In genomic region chr14:69637503-69638030, GRCh38 we compare ENCODE assay signal across 9 cellular contexts. TPM values are rescaled to one million over a fixed set of nuclear protein-coding genes. Genes with fewer than 3 reads are reported as not detected.
DNase-seq lines count a peak whose midpoint lies in the region; ATAC-seq and TF ChIP-seq lines count a peak whose summit lies in the region.
"Had no signal": no experiment of that assay in that cellular context is flagged by ENCODE, and none has a peak within 500 bp of the region (broad histone marks: within the 10 kb centered on the region; RNA-seq: fewer than 3 reads in every experiment).

No MANE protein-coding gene starts in this region.

- POLR2A ChIA-PET in Caco-2 (lab: Charles Lee) = no interaction called here

- intact Hi-C loops in Caco-2 (cut with micrococcal nuclease; ENCODE audit: unreplicated experiment) = no loop called here

- H3K27me3 ChIP-seq in Caco-2 (replicated peaks; ENCODE audit: control insufficient read depth, insufficient read depth, low read length) = no peaks in the 10 kb centered on the region

- H3K4me1 Mint-ChIP-seq in Caco-2 (ENCODE audit: low read depth, unreplicated experiment) = peaks cover 44% of the 10 kb centered on the region
- peaks cover 70% of the 10 kb centered on the region for H3K4me1 Mint-ChIP-seq in osteocyte (ENCODE audit: unreplicated experiment)

- peaks cover 13% of the 10 kb centered on the region for H3K9me3 ChIP-seq in Caco-2

- TF ChIP-seq POLR2A in erythroblast (IDR thresholded peaks at IDR 0.05; ENCODE audit: low read length) = no peak

- H3K9me3 Mint-ChIP-seq in Caco-2 (ENCODE audit: unreplicated experiment) (peaks cover 20% of the 10 kb centered on the region), osteocyte (ENCODE audit: unreplicated experiment) (peaks cover 16% of the 10 kb centered on the region)

- CTCF ChIA-PET in Caco-2 (lab: Charles Lee) = interaction anchor here (0.6 kb wide), 1 partner anchor 179 kb away, joined by 6 read pairs; no protein-coding TSS in a partner anchor

- BruUV-seq in Caco-2 (replicated peaks; lab: Mats Ljungman, UMichigan) = no TSS peak

- TF ChIP-seq CTCF in Caco-2 (IDR thresholded peaks at IDR 0.05; ENCODE audit: insufficient read depth in 1 of 2, low read depth in 1 of 2, low read length in 1 of 2, severe bottlenecking in 1 of 2, unreplicated experiment in 1 of 2) (no peak), osteocyte (IDR thresholded peaks at IDR 0.05) (no peak)

- DNase-seq in Caco-2 = peak; percentile 49 to 71
- peak; percentile 63 for DNase-seq in NCI-H2196 (lab: John Stamatoyannopoulos, UW; ENCODE audit: unreplicated experiment)
- peak; percentile 69 to 71 for DNase-seq in erythroblast (lab: John Stamatoyannopoulos, UW)
- DNase-seq in osteocyte (ENCODE audit: extremely low spot score, unreplicated experiment) = no peak
- no peak for DNase-seq in NCI-H1436 (lab: John Stamatoyannopoulos, UW)
- DNase-seq in NCI-H2029 treated with DMSO at 0.1 percent for 48 hours (lab: John Stamatoyannopoulos, UW) = no peak
- DNase-seq in germinal center (ENCODE audit: low spot score) = no peak
- DNase-seq: NCI-H510A had no signal

- H3K36me3 Mint-ChIP-seq in Caco-2 (ENCODE audit: insufficient read depth, unreplicated experiment) = peaks cover 8% of the 10 kb centered on the region
- peaks cover 15% of the 10 kb centered on the region for H3K36me3 Mint-ChIP-seq in osteocyte (ENCODE audit: unreplicated experiment)

- no peak overlapping the region for H3K4me3 ChIP-seq in Caco-2 (ENCODE audit: low read depth, low read length)

- peaks cover 51% of the 10 kb centered on the region for H3K4me1 ChIP-seq in Caco-2

- H3K4me3 Mint-ChIP-seq in Caco-2 (ENCODE audit: unreplicated experiment) = peak overlapping the region; percentile 18
- peak overlapping the region; percentile 41 for H3K4me3 Mint-ChIP-seq in osteocyte (ENCODE audit: unreplicated experiment)

- no peaks in the 10 kb centered on the region for H3K36me3 ChIP-seq in Caco-2 (ENCODE audit: control insufficient read depth, insufficient read depth, low read length)

- H3K27ac Mint-ChIP-seq in Caco-2 (ENCODE audit: unreplicated experiment) (peak overlapping the region; percentile 10), osteocyte (ENCODE audit: unreplicated experiment) (peak overlapping the region; percentile 78)

- H3K27me3 Mint-ChIP-seq in Caco-2 (ENCODE audit: insufficient read depth, unreplicated experiment) (no peaks in the 10 kb centered on the region), osteocyte (ENCODE audit: unreplicated experiment) (no peaks in the 10 kb centered on the region)

- no peak for ATAC-seq in HG02885 (IDR thresholded peaks at IDR 0.05; ENCODE audit: poor library complexity, unreplicated experiment)

RNA-seq across cellular contexts. Expression of gene SUSD6, which starts 26.2 kb away (rescaled TPM):
- total RNA-seq in Caco-2 (2022) (16.6 and 21.5 TPM in 2 replicates), osteocyte (30.6 and 31.2 TPM in 2 replicates)

Comparison
In these comparisons a context has a peak if more than half of its experiments do, and no peak if none do; other contexts are left out.
1. DNase-seq: peak in Caco-2 (2 of 2), NCI-H2196 (single experiment) and erythroblast (2 of 2); none in osteocyte (single experiment), NCI-H1436 (single experiment), NCI-H2029 treated with DMSO at 0.1 percent for 48 hours (single experiment) and germinal center (single experiment).